In the genomic region with DNA sequence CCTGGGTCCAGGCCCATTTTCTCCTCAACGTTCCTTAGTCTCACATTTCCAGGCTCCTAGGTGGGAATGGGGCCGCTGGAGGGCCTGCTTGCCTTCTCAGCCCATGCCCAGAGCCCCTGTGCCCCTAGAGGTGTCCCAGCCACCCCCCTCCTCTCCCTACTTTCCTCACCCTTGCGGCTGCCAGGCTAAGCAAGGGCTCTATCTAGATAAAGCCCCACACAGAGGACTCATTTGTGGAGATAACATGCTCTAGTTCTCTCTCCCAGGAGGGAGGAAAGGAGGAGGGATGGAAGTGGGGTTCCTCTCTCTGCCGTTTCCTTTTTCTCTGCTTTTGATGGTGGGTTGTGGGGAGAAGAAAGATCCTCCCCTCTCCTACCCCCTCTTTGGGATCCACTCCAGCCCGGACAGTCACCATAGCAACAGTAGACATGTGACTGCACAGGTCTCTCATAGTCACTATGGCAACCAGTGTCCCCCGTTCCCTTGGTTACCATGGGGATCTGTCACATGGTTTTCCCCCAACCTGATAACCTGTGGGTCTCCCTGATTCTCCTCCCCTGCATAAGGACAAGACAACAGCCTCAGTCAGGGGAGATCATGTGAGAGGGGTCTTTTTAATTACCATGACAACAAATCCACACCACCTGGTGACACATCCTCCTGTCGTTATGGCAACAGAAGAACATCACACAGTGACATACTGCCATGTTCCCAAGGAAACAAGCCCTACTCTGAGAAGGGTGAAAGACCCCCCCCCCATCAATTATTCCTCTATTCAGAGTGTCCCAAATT, we compare ENCODE assay signal across 8 cellular contexts. TPM values are rescaled to one million over a fixed set of nuclear protein-coding genes. Genes with fewer than 3 reads are reported as not detected.
DNase-seq lines count a peak whose midpoint lies in the region; ATAC-seq and TF ChIP-seq lines count a peak whose summit lies in the region.

No MANE protein-coding gene starts in this region.

- intact Hi-C loops in CD8-positive, alpha-beta T cell (cut with DNase I, micrococcal nuclease), result no loop called here
- intact Hi-C loops in aorta (cut with DNase I), result no loop called here

- peaks cover 16% of the 10 kb centered on the region for H3K4me1 Mint-ChIP-seq in CD8-positive, alpha-beta T cell (ENCODE audit: low read depth)
- H3K4me1 Mint-ChIP-seq in memory B cell, result peaks cover 16% of the 10 kb centered on the region

- peak; percentile 20 for ATAC-seq in CD8-positive, alpha-beta T cell
- ATAC-seq in memory B cell (ENCODE audit: low read depth) (peak; percentile 57), aorta (ENCODE audit: low FRiP score) (no peak), GM18511 (IDR thresholded peaks at IDR 0.05; ENCODE audit: unreplicated experiment) (no peak)

- no peak for TF ChIP-seq CTCF in CD8-positive, alpha-beta T cell (IDR thresholded peaks at IDR 0.05)
- no peak for TF ChIP-seq CTCF in Peyer's patch (IDR thresholded peaks at IDR 0.05)

- H3K27me3 ChIP-seq in CD8-positive, alpha-beta T cell (ENCODE audit: insufficient read depth, low read length), result peaks cover 14% of the 10 kb centered on the region
- H3K27me3 ChIP-seq in Peyer's patch (peaks cover 0 to 22% of the 10 kb centered on the region in 2 donors), aorta (ENCODE audit: control insufficient read depth in 1 of 2, insufficient read depth in 2 of 2, low read length in 1 of 2) (no peaks in the 10 kb centered on the region)

- peak in 1 of 7 experiments; percentile 32 for DNase-seq in CD8-positive, alpha-beta T cell
- DNase-seq in NCI-H1105 (lab: John Stamatoyannopoulos, UW) (peak; percentile 86), memory B cell (ENCODE audit: low spot score in 2 of 2) (no peak), Peyer's patch (no peak), iPS-NIHi7 (ENCODE audit: extremely low spot score) (no peak), aorta (no peak)

- no peaks in the 10 kb centered on the region for H3K36me3 ChIP-seq in CD8-positive, alpha-beta T cell (ENCODE audit: insufficient read depth, low read length)
- H3K36me3 ChIP-seq in Peyer's patch (no peaks in the 10 kb centered on the region), aorta (ENCODE audit: control insufficient read depth in 1 of 2, insufficient read depth in 2 of 2, low read length in 1 of 2) (no peaks in the 10 kb centered on the region)

- no peaks in the 10 kb centered on the region for H3K36me3 Mint-ChIP-seq in CD8-positive, alpha-beta T cell
- no peaks in the 10 kb centered on the region for H3K36me3 Mint-ChIP-seq in memory B cell

- 38 to 41% methylated on average over 7 of the region's 7 CpGs for WGBS in aorta, 2 donors

- H3K4me3 Mint-ChIP-seq in CD8-positive, alpha-beta T cell, result no peak overlapping the region
- no peak overlapping the region for H3K4me3 Mint-ChIP-seq in memory B cell

- POLR2A ChIA-PET in CD8-positive, alpha-beta T cell (lab: Charles Lee), result no interaction called here

- no peaks in the 10 kb centered on the region for H3K9me3 Mint-ChIP-seq in CD8-positive, alpha-beta T cell
- H3K9me3 Mint-ChIP-seq in memory B cell, result no peaks in the 10 kb centered on the region

- H3K27ac ChIP-seq in CD8-positive, alpha-beta T cell (ENCODE audit: low read depth, low read length), result no peak overlapping the region
- H3K27ac ChIP-seq in angular gyrus (ENCODE audit: low read depth, low read length) (peak overlapping the region; percentile 94), Peyer's patch (no peak overlapping the region), aorta (ENCODE audit: low read depth in 1 of 2, low read length in 2 of 2) (no peak overlapping the region)

- no peaks in the 10 kb centered on the region for H3K9me3 ChIP-seq in CD8-positive, alpha-beta T cell (ENCODE audit: low read length)
- H3K9me3 ChIP-seq in Peyer's patch (no peaks in the 10 kb centered on the region), aorta (ENCODE audit: control insufficient read depth, low read length) (no peaks in the 10 kb centered on the region)

- CTCF ChIA-PET in CD8-positive, alpha-beta T cell (lab: Charles Lee), result no interaction called here

- peaks cover 13% of the 10 kb centered on the region for H3K4me1 ChIP-seq in CD8-positive, alpha-beta T cell (ENCODE audit: insufficient read depth, low read length)
- H3K4me1 ChIP-seq in Peyer's patch (peaks cover 0 to 22% (median 12%) of the 10 kb centered on the region in 4 donors), aorta (ENCODE audit: control insufficient read depth in 1 of 2, insufficient read depth in 2 of 2, low read length in 2 of 2) (peaks cover 0 to 3% of the 10 kb centered on the region in 2 donors)

- no peak for TF ChIP-seq POLR2A in Peyer's patch (IDR thresholded peaks at IDR 0.05)

- H3K27ac Mint-ChIP-seq in CD8-positive, alpha-beta T cell, result no peak overlapping the region
- H3K27ac Mint-ChIP-seq in memory B cell, result peak overlapping the region; percentile 88

- no peak overlapping the region for H3K4me3 ChIP-seq in CD8-positive, alpha-beta T cell (ENCODE audit: low read depth, low read length)
- H3K4me3 ChIP-seq in Peyer's patch, result no peak overlapping the region
- no peak overlapping the region for H3K4me3 ChIP-seq in aorta (ENCODE audit: low read length in 2 of 2)

- H3K27me3 Mint-ChIP-seq in CD8-positive, alpha-beta T cell (ENCODE audit: low read depth), result peaks cover 54% of the 10 kb centered on the region
- peaks cover 36% of the 10 kb centered on the region for H3K27me3 Mint-ChIP-seq in memory B cell

RNA-seq across cellular contexts. Expression of a gene that starts 5.2 kb away (rescaled TPM):
- under 1 TPM in 1 of 2 experiments, not detected in 1; 0.03 TPM for total RNA-seq in CD8-positive, alpha-beta T cell
- total RNA-seq in Peyer's patch (not detected), aorta (1 to 10 TPM in 1 of 2 donors, under 1 TPM in 1; 0.29 to 2.8 TPM)
- polyA plus RNA-seq in aorta, result not detected

RNA-seq across cellular contexts. Expression of a gene that starts 18.8 kb away (rescaled TPM):
- total RNA-seq in CD8-positive, alpha-beta T cell, result 10 to 100 TPM; 33.0 to 37.2 TPM
- 100 to 1,000 TPM in 3 of 4 donors, 10 to 100 TPM in 1; 75.1 to 125 (median 110) TPM for total RNA-seq in Peyer's patch
- total RNA-seq in aorta, result 10 to 100 TPM; 27.8 to 41.9 TPM
- polyA plus RNA-seq in aorta, result 10 to 100 TPM; 16.7 to 64.0 TPM

RNA-seq across cellular contexts. Expression of a gene that starts 33.2 kb away (rescaled TPM):
- not detected for total RNA-seq in CD8-positive, alpha-beta T cell
- total RNA-seq in Peyer's patch (10 to 100 TPM in 2 of 4 donors, 1 to 10 TPM in 2; 3.0 to 17.3 (median 13.0) TPM), aorta (not detected)
- polyA plus RNA-seq in aorta, result 1 to 10 TPM; 1.5 to 1.9 TPM

RNA-seq across cellular contexts. Expression of a gene that starts 57.5 kb away (rescaled TPM):
- 1 to 10 TPM; 3.4 to 3.5 TPM for total RNA-seq in CD8-positive, alpha-beta T cell
- total RNA-seq in Peyer's patch (1 to 10 TPM in 1 of 4 donors, under 1 TPM in 1, not detected in 2; 0.53 to 1.1 TPM), aorta (1 to 10 TPM; 1.3 to 1.8 TPM)
- polyA plus RNA-seq in aorta, result 1 to 10 TPM in 1 of 2 donors, under 1 TPM in 1; 0.77 to 1.0 TPM

Comparison
In these comparisons a context has a peak if more than half of its experiments do, and no peak if none do; other contexts are left out.
1. ATAC-seq: peak in CD8-positive, alpha-beta T cell (single experiment) and memory B cell (single experiment); none in aorta (single experiment) and GM18511 (single experiment).